In genomic region chr18:59357928-59358327, GRCh38 we compare ENCODE assay signal across 9 cellular contexts. TPM values are rescaled to one million over a fixed set of nuclear protein-coding genes. Genes with fewer than 3 reads are reported as not detected.
A peak's percentile ranks its signal among the peaks of the same experiment; 100 is the strongest.
DNase-seq lines count a peak whose midpoint lies in the region; ATAC-seq lines count a peak whose summit lies in the region.
"Had no signal": no experiment of that assay in that cellular context is flagged by ENCODE, and none has a peak within 500 bp of the region (broad histone marks: within the 10 kb centered on the region; RNA-seq: fewer than 3 reads in every experiment).

No MANE protein-coding gene starts in this region.

- H3K27ac ChIP-seq in duodenal mucosa (ENCODE audit: low read depth, low read length) = peak overlapping the region; percentile 82

- peak overlapping the region; percentile 88 for H3K4me3 Mint-ChIP-seq in activated CD4-positive, alpha-beta T cell treated with anti-CD3 and anti-CD28 coated beads, Interleukin-2, amount 10 ng/mL, durations not matched to agents 24 days and 14 days

- intact Hi-C loops in activated CD4-positive, alpha-beta T cell treated with anti-CD3 and anti-CD28 coated beads, Interleukin-2, amount 10 ng/mL, durations not matched to agents 24 days and 14 days (cut with micrococcal nuclease) = loop anchor here (1.0 to 10.0 kb wide), 9 partner anchors 17 to 1523 kb away; partner anchors contain the start of genes MALT1, RAX and SEC11C

- H3K4me1 Mint-ChIP-seq in activated CD4-positive, alpha-beta T cell treated with anti-CD3 and anti-CD28 coated beads, Interleukin-2, amount 10 ng/mL, durations not matched to agents 24 days and 14 days = peaks cover 40% of the 10 kb centered on the region

- H3K27me3 Mint-ChIP-seq in activated CD4-positive, alpha-beta T cell treated with anti-CD3 and anti-CD28 coated beads, Interleukin-2, amount 10 ng/mL, durations not matched to agents 24 days and 14 days = no peaks in the 10 kb centered on the region

- H3K36me3 ChIP-seq in duodenal mucosa (ENCODE audit: control insufficient read depth in 1 of 2, insufficient read depth in 2 of 2, low read length in 2 of 2) = peaks cover 18 to 23% of the 10 kb centered on the region in 2 donors

- peaks cover 28% of the 10 kb centered on the region for H3K36me3 Mint-ChIP-seq in activated CD4-positive, alpha-beta T cell treated with anti-CD3 and anti-CD28 coated beads, Interleukin-2, amount 10 ng/mL, durations not matched to agents 24 days and 14 days (ENCODE audit: low read depth)

- peak overlapping the region; percentile 90 for H3K27ac Mint-ChIP-seq in activated CD4-positive, alpha-beta T cell treated with anti-CD3 and anti-CD28 coated beads, Interleukin-2, amount 10 ng/mL, durations not matched to agents 24 days and 14 days

- H3K4me3 ChIP-seq in duodenal mucosa (ENCODE audit: low read depth in 1 of 2, low read length in 2 of 2) = peak overlapping the region; percentile 97 to 98

- H3K27me3 ChIP-seq in duodenal mucosa (ENCODE audit: control insufficient read depth in 1 of 2, insufficient read depth in 2 of 2, low read length in 2 of 2) = no peaks in the 10 kb centered on the region

- no peaks in the 10 kb centered on the region for H3K9me3 Mint-ChIP-seq in activated CD4-positive, alpha-beta T cell treated with anti-CD3 and anti-CD28 coated beads, Interleukin-2, amount 10 ng/mL, durations not matched to agents 24 days and 14 days

- DNase-seq in activated CD4-positive, alpha-beta T cell treated with anti-CD3 and anti-CD28 coated beads, Interleukin-2, amount 10 ng/mL, durations not matched to agents 24 days and 14 days = peak; percentile 67
- DNase-seq in activated CD4-positive, alpha-beta T cell treated with anti-CD3 and anti-CD28 coated beads, Interleukin-2, amount 50 U/mL, for 1 hour = no peak
- peak; percentile 61 for DNase-seq in RPMI7951 (ENCODE audit: low read depth)
- DNase-seq in myocyte (ENCODE audit: low read depth) = peak; percentile 37
- no peak for DNase-seq in effector CD4-positive, alpha-beta T cell
- DNase-seq in NCI-H2227 treated with DMSO at 0.1 percent for 48 hours (lab: John Stamatoyannopoulos, UW) = no peak

- ATAC-seq in GM19395 (IDR thresholded peaks at IDR 0.05; ENCODE audit: unreplicated experiment) = no peak

- H3K4me1 ChIP-seq in duodenal mucosa (ENCODE audit: control insufficient read depth in 1 of 2, insufficient read depth in 2 of 2, low read length in 2 of 2) = peaks cover 7 to 22% of the 10 kb centered on the region in 2 donors

- no peaks in the 10 kb centered on the region for H3K9me3 ChIP-seq in duodenal mucosa (ENCODE audit: control insufficient read depth in 1 of 2, low read length in 2 of 2)

- H3K9ac ChIP-seq in duodenal mucosa (ENCODE audit: low read depth in 1 of 2, low read length in 2 of 2) = peak overlapping the region in 1 of 2 donors; percentile 95

RNA-seq across cellular contexts. Expression of gene LMAN1, which starts 1.1 kb away (rescaled TPM):
- 141 and 148 TPM in 2 replicates for total RNA-seq in activated CD4-positive, alpha-beta T cell treated with anti-CD3 and anti-CD28 coated beads, Interleukin-2, amount 10 ng/mL, durations not matched to agents 24 days and 14 days
- 112 and 124 TPM in 2 replicates for total RNA-seq in RPMI7951 (2014; rRNA removed; shearing (Covaris generic))
- 136 and 180 TPM in 2 replicates for total RNA-seq in myocyte
- polyA plus RNA-seq in myocyte (2012) = 49.3 TPM

RNA-seq across cellular contexts. Expression of gene CPLX4, which starts 39.5 kb away (rescaled TPM):
- total RNA-seq in activated CD4-positive, alpha-beta T cell treated with anti-CD3 and anti-CD28 coated beads, Interleukin-2, amount 10 ng/mL, durations not matched to agents 24 days and 14 days = not detected in 2 replicates
- not detected in 2 replicates for total RNA-seq in RPMI7951 (2014; rRNA removed; shearing (Covaris generic))
- total RNA-seq in myocyte = not detected in 2 replicates
- polyA plus RNA-seq in myocyte (2012) = not detected
- total RNA-seq: left cardiac atrium had no signal

Comparison
In these comparisons a context has a peak if more than half of its experiments do, and no peak if none do; other contexts are left out.
1. DNase-seq: peak in activated CD4-positive, alpha-beta T cell treated with anti-CD3 and anti-CD28 coated beads, Interleukin-2, amount 10 ng/mL, durations not matched to agents 24 days and 14 days (single experiment), RPMI7951 (single experiment) and myocyte (single experiment); none in activated CD4-positive, alpha-beta T cell treated with anti-CD3 and anti-CD28 coated beads, Interleukin-2, amount 50 U/mL, for 1 hour (single experiment), effector CD4-positive, alpha-beta T cell (single experiment) and NCI-H2227 treated with DMSO at 0.1 percent for 48 hours (single experiment).